8 cellular contexts compared by ENCODE assay signal in genomic region chr19:48489608-48490216, GRCh38. TPM values are rescaled to one million over a fixed set of nuclear protein-coding genes. Genes with fewer than 3 reads are reported as not detected.
DNase-seq lines count a peak whose midpoint lies in the region; ATAC-seq and TF ChIP-seq lines count a peak whose summit lies in the region.

No MANE protein-coding gene starts in this region.

- TF ChIP-seq POLR2A in Peyer's patch (IDR thresholded peaks at IDR 0.05): no peak
- no peak for TF ChIP-seq POLR2A in gastroesophageal sphincter (IDR thresholded peaks at IDR 0.05)

- H3K4me1 Mint-ChIP-seq in activated T-helper 17 cell treated with anti-CD3 and anti-CD28 coated beads, Interleukin-2, amount 50 U/mL, for 72 hours: peaks cover 20% of the 10 kb centered on the region

- H3K27me3 Mint-ChIP-seq in activated T-helper 17 cell treated with anti-CD3 and anti-CD28 coated beads, Interleukin-2, amount 50 U/mL, for 72 hours: peaks cover 20% of the 10 kb centered on the region

- H3K4me3 Mint-ChIP-seq in activated T-helper 17 cell treated with anti-CD3 and anti-CD28 coated beads, Interleukin-2, amount 50 U/mL, for 72 hours: no peak overlapping the region

- H3K36me3 Mint-ChIP-seq in activated T-helper 17 cell treated with anti-CD3 and anti-CD28 coated beads, Interleukin-2, amount 50 U/mL, for 72 hours (ENCODE audit: low read depth): no peaks in the 10 kb centered on the region

- intact Hi-C loops in posterior vena cava (cut with DNase I): loop anchor here (5.0 to 10.0 kb wide), 2 partner anchors 95 to 98 kb away; no protein-coding TSS in a partner anchor
- intact Hi-C loops in aorta (cut with DNase I): loop anchor here (2.0 kb wide), 2 partner anchors 93 to 95 kb away; no protein-coding TSS in a partner anchor

- WGBS in gastroesophageal sphincter (ENCODE audit: low coverage in 1 of 2), 2 donors: 48 to 57% methylated on average over 1 to 3 of the region's 19 CpGs
- 30 to 31% methylated on average over 19 of the region's 19 CpGs for WGBS in aorta, 2 donors

- H3K9me3 ChIP-seq in Peyer's patch (peaks cover 0 to 7% (median 0%) of the 10 kb centered on the region in 4 donors), gastroesophageal sphincter (no peaks in the 10 kb centered on the region), aorta (ENCODE audit: control insufficient read depth, low read length) (no peaks in the 10 kb centered on the region)

- no peaks in the 10 kb centered on the region for H3K9me3 Mint-ChIP-seq in activated T-helper 17 cell treated with anti-CD3 and anti-CD28 coated beads, Interleukin-2, amount 50 U/mL, for 72 hours

- ATAC-seq in activated T-helper 17 cell treated with anti-CD3 and anti-CD28 coated beads, Interleukin-2, amount 50 U/mL, for 72 hours (replicated peaks): peak; percentile 55
- ATAC-seq in gastroesophageal sphincter: no peak
- no peak for ATAC-seq in aorta (ENCODE audit: low FRiP score)
- ATAC-seq in HG03175 (IDR thresholded peaks at IDR 0.05; ENCODE audit: unreplicated experiment): no peak

- H3K27me3 ChIP-seq in Peyer's patch (no peaks in the 10 kb centered on the region), gastroesophageal sphincter (no peaks in the 10 kb centered on the region), aorta (ENCODE audit: control insufficient read depth in 1 of 2, insufficient read depth in 2 of 2, low read length in 1 of 2) (no peaks in the 10 kb centered on the region)

- TF ChIP-seq EP300 in gastroesophageal sphincter (IDR thresholded peaks at IDR 0.05): no peak

- H3K27ac ChIP-seq in Peyer's patch (no peak overlapping the region), gastroesophageal sphincter (no peak overlapping the region), aorta (ENCODE audit: low read depth in 1 of 2, low read length in 2 of 2) (no peak overlapping the region)

- H3K4me1 ChIP-seq in Peyer's patch (peaks cover 7 to 49% (median 13%) of the 10 kb centered on the region in 4 donors), gastroesophageal sphincter (peaks cover 0 to 63% (median 24%) of the 10 kb centered on the region in 3 donors), aorta (ENCODE audit: control insufficient read depth in 1 of 2, insufficient read depth in 2 of 2, low read length in 2 of 2) (no peaks in the 10 kb centered on the region)

- DNase-seq in G401 (ENCODE audit: low spot score) (peak; percentile 71), HuH-7.5 (ENCODE audit: low spot score) (peak; percentile 98), Peyer's patch (peak; percentile 73 to 91 (median 89)), posterior vena cava (ENCODE audit: low spot score) (peak; percentile 93), aorta (peak; percentile 82 to 93)

- TF ChIP-seq CTCF in Peyer's patch (IDR thresholded peaks at IDR 0.05) (peak; percentile 83 to 97 (median 92)), gastroesophageal sphincter (IDR thresholded peaks at IDR 0.05) (peak in 3 of 4 experiments; percentile 88 to 97 (median 89))

- H3K4me3 ChIP-seq in Peyer's patch: no peak overlapping the region
- H3K4me3 ChIP-seq in gastroesophageal sphincter: no peak overlapping the region
- no peak overlapping the region for H3K4me3 ChIP-seq in aorta (ENCODE audit: low read length in 2 of 2)

- H3K36me3 ChIP-seq in Peyer's patch (no peaks in the 10 kb centered on the region), gastroesophageal sphincter (no peaks in the 10 kb centered on the region), aorta (ENCODE audit: control insufficient read depth in 1 of 2, insufficient read depth in 2 of 2, low read length in 1 of 2) (no peaks in the 10 kb centered on the region)

- H3K27ac Mint-ChIP-seq in activated T-helper 17 cell treated with anti-CD3 and anti-CD28 coated beads, Interleukin-2, amount 50 U/mL, for 72 hours: no peak overlapping the region

- in situ Hi-C loops in G401 (cut with HindIII; ENCODE audit: low sequenced_read_pairs): no loop called here

RNA-seq across cellular contexts. Expression of gene CYTH2, which starts 20.5 kb away (rescaled TPM):
- 87.4 and 107 TPM in 2 replicates for total RNA-seq in G401 (2014; rRNA removed; shearing (Covaris generic))
- total RNA-seq in Peyer's patch (100 to 1,000 TPM in 1 of 4 donors, 10 to 100 TPM in 3; 64.5 to 160 (median 76.9) TPM), gastroesophageal sphincter (10 to 100 TPM; 28.6 to 56.7 (median 47.0) TPM), posterior vena cava (10 to 100 TPM; 34.1 to 49.2 TPM), aorta (10 to 100 TPM; 56.8 to 61.2 TPM)
- total RNA-seq in activated T-helper 17 cell treated with anti-CD3 and anti-CD28 coated beads, Interleukin-2, amount 50 U/mL, for 72 hours: 10 to 100 TPM; 30.6 to 35.4 TPM
- polyA plus RNA-seq in aorta: 10 to 100 TPM; 32.7 to 76.6 TPM

RNA-seq across cellular contexts. Expression of gene LMTK3, which starts 21.9 kb away (rescaled TPM):
- 8.1 and 12.5 TPM in 2 replicates for total RNA-seq in G401 (2014; rRNA removed; shearing (Covaris generic))
- total RNA-seq in Peyer's patch: 10 to 100 TPM in 2 of 4 donors, 1 to 10 TPM in 2; 8.2 to 17.6 (median 12.8) TPM
- total RNA-seq in activated T-helper 17 cell treated with anti-CD3 and anti-CD28 coated beads, Interleukin-2, amount 50 U/mL, for 72 hours: 1 to 10 TPM; 3.8 to 5.9 TPM
- 1 to 10 TPM in 1 of 4 donors, under 1 TPM in 3; 0.13 to 1.2 (median 0.30) TPM for total RNA-seq in gastroesophageal sphincter
- under 1 TPM; 0.19 to 0.57 TPM for total RNA-seq in posterior vena cava
- total RNA-seq in aorta: 1 to 10 TPM in 1 of 2 donors, under 1 TPM in 1; 0.71 to 4.2 TPM
- polyA plus RNA-seq in aorta: 1 to 10 TPM in 1 of 2 donors, under 1 TPM in 1; 0.51 to 1.3 TPM

RNA-seq across cellular contexts. Expression of gene KCNJ14, which starts 34.3 kb away (rescaled TPM):
- total RNA-seq in G401 (2014; rRNA removed; shearing (Covaris generic)): 0.31 TPM in 1 of 2 replicates, not detected in the other
- total RNA-seq in Peyer's patch (1 to 10 TPM in 3 of 4 donors, under 1 TPM in 1; 0.88 to 2.0 (median 1.8) TPM), gastroesophageal sphincter (under 1 TPM in 3 of 4 donors, not detected in 1; 0.16 to 0.42 (median 0.27) TPM), posterior vena cava (under 1 TPM; 0.52 to 0.65 TPM), aorta (1 to 10 TPM; 1.1 TPM)
- total RNA-seq in activated T-helper 17 cell treated with anti-CD3 and anti-CD28 coated beads, Interleukin-2, amount 50 U/mL, for 72 hours: 1 to 10 TPM; 1.7 to 2.1 TPM
- polyA plus RNA-seq in aorta: under 1 TPM in 1 of 2 donors, not detected in 1; 0.36 TPM

RNA-seq across cellular contexts. Expression of gene GRWD1, which starts 43.9 kb away (rescaled TPM):
- 87.9 and 99.8 TPM in 2 replicates for total RNA-seq in G401 (2014; rRNA removed; shearing (Covaris generic))
- 10 to 100 TPM in 3 of 4 donors, 1 to 10 TPM in 1; 10.0 to 17.6 (median 15.6) TPM for total RNA-seq in Peyer's patch
- total RNA-seq in activated T-helper 17 cell treated with anti-CD3 and anti-CD28 coated beads, Interleukin-2, amount 50 U/mL, for 72 hours: 10 to 100 TPM; 34.9 to 72.9 TPM
- total RNA-seq in gastroesophageal sphincter: 10 to 100 TPM; 28.9 to 33.1 (median 32.7) TPM
- total RNA-seq in posterior vena cava: 10 to 100 TPM; 21.1 to 24.2 TPM
- 10 to 100 TPM; 21.4 to 25.8 TPM for total RNA-seq in aorta
- polyA plus RNA-seq in aorta: 1 to 10 TPM; 7.0 to 9.0 TPM
